Comparison of ENCODE assay signal across 1 cellular context in the genomic region with DNA sequence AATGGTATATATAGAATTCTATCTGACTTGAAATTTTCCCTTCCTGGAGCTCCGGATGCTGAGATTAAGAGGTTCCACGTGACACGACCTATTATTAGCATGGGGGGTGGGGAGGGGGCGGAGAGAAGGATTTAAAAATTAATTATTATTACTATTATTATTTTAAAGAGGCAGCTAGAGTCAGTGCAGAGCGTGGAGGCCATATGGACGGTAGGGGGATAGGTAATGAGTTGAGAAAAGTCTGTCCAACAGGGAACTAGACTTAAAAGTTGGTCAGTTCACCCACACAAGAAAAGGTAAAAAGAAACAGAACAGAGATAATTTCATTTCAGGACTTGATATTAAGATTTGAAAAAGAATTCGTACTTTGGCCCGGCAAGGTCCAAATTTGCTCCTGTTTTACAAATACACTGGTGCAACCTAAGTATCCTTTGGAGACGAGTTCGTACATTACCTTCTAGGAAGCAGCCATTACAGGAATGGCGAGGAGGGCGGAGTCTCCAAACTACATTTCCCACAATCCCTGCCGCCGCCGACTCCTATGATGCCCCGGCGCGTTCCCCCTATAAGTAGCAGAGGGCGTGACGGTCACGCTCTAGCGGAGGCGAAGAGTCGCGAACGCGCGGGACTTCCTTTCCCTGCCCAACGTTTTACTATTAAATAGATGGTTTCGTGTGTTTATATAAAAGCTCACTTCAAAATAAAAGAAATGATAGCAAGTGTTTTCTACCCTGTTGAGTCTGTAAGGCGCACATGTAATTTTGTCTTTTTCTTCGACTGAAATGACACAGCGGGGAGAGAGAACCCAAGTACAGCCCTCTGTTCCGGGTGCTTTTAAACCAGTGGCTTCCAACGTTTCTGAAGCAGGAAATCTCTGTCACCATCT.
TF ChIP-seq lines count a peak whose summit lies in the region.

A gene with protein sequence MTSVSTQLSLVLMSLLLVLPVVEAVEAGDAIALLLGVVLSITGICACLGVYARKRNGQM (minus strand): TSS at position 481 of the 886 bp plus-strand sequence. CDS start 976 bp downstream, outside the sequence.

TF ChIP-seq in WTC11, 78 proteins besides CTCF, POLR2A, EP300 and RAD21 (continued from another document):
- TF ChIP-seq, protein P1, sequence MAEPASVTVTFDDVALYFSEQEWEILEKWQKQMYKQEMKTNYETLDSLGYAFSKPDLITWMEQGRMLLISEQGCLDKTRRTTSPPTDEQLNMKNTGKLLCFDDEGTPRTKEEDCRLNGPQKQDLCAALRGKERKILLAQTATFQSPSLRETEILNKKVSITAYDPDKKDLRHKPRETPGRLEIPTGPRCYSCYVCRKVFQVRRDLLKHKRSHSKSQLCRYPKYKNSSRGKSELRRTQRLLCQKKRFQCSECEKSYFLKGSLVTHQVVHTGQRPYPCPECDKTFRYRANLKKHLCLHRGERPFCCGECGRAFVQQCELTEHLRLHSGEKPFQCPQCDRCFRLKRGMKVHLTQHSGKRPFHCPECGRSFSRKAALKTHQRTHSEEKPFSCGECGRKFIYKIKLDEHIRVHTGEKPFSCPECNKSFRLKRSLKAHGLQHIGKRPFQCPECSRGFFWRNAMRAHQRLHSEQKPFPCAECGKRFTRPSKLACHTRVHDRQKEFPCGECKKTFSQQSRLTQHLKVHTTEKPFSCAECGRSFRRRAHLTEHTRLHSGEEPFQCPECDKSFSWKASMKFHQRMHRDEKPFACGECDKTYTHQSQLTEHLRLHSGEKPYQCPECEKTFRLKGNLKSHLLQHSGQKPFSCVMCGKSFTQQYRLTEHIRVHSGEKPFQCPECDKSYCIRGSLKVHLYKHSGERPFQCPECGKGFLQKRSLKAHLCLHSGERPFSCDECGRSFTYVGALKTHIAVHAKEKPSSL (CRISPR knock-in tag; conservative IDR thresholded peaks at IDR 0.05): no peak
- TF ChIP-seq, protein P2, sequence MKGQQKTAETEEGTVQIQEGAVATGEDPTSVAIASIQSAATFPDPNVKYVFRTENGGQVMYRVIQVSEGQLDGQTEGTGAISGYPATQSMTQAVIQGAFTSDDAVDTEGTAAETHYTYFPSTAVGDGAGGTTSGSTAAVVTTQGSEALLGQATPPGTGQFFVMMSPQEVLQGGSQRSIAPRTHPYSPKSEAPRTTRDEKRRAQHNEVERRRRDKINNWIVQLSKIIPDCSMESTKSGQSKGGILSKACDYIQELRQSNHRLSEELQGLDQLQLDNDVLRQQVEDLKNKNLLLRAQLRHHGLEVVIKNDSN (CRISPR knock-in tag; IDR thresholded peaks at IDR 0.05): peak; percentile 22; the same call in 1 of the 2 replicates
- TF ChIP-seq CREM (CRISPR knock-in tag; IDR thresholded peaks at IDR 0.05) (0 out of 2 replicates have a peak, but pooled peaks have one; percentile 29), TCF7 (CRISPR knock-in tag; IDR thresholded peaks at IDR 0.05; ENCODE audit: low read depth) (no peak), NFATC4 (CRISPR knock-in tag; IDR thresholded peaks at IDR 0.05) (no peak), PRRX2 (CRISPR knock-in tag; IDR thresholded peaks at IDR 0.05) (no peak), SMAD3 (CRISPR knock-in tag; IDR thresholded peaks at IDR 0.05; ENCODE audit: borderline replicate concordance) (no peak), GABPB1 (CRISPR knock-in tag; IDR thresholded peaks at IDR 0.05) (0 out of 2 replicates have a peak, but pooled peaks have one; percentile 40), JAZF1 (CRISPR knock-in tag; IDR thresholded peaks at IDR 0.05) (no peak), MYBL2 (CRISPR knock-in tag; IDR thresholded peaks at IDR 0.05) (peak; percentile 69; the same call in 1 of the 2 replicates), SP1 (CRISPR knock-in tag; conservative IDR thresholded peaks at IDR 0.05) (peak; percentile 67), ZNF138 (CRISPR knock-in tag; conservative IDR thresholded peaks at IDR 0.05) (no peak), RELA (CRISPR knock-in tag; IDR thresholded peaks at IDR 0.05; ENCODE audit: borderline replicate concordance) (no peak), FOXJ3 (CRISPR knock-in tag; IDR thresholded peaks at IDR 0.05; ENCODE audit: borderline replicate concordance) (no peak), FOXK1 (CRISPR knock-in tag; IDR thresholded peaks at IDR 0.05) (0 out of 2 replicates have a peak, but pooled peaks have one; percentile 20), KAT7 (CRISPR knock-in tag; IDR thresholded peaks at IDR 0.05; ENCODE audit: borderline replicate concordance) (no peak), GTF2I (CRISPR knock-in tag; conservative IDR thresholded peaks at IDR 0.05) (no peak), NR3C1 (CRISPR knock-in tag; conservative IDR thresholded peaks at IDR 0.05; ENCODE audit: low read depth) (no peak)
- TF ChIP-seq, protein P3, sequence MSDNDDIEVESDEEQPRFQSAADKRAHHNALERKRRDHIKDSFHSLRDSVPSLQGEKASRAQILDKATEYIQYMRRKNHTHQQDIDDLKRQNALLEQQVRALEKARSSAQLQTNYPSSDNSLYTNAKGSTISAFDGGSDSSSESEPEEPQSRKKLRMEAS (CRISPR knock-in tag; IDR thresholded peaks at IDR 0.05): peak; percentile 66
- TF ChIP-seq, protein P4, sequence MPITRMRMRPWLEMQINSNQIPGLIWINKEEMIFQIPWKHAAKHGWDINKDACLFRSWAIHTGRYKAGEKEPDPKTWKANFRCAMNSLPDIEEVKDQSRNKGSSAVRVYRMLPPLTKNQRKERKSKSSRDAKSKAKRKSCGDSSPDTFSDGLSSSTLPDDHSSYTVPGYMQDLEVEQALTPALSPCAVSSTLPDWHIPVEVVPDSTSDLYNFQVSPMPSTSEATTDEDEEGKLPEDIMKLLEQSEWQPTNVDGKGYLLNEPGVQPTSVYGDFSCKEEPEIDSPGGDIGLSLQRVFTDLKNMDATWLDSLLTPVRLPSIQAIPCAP (CRISPR knock-in tag; IDR thresholded peaks at IDR 0.05): no peak
- TF ChIP-seq, protein P5, sequence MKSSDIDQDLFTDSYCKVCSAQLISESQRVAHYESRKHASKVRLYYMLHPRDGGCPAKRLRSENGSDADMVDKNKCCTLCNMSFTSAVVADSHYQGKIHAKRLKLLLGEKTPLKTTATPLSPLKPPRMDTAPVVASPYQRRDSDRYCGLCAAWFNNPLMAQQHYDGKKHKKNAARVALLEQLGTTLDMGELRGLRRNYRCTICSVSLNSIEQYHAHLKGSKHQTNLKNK (CRISPR knock-in tag; IDR thresholded peaks at IDR 0.05): no peak
- TF ChIP-seq, protein P6, sequence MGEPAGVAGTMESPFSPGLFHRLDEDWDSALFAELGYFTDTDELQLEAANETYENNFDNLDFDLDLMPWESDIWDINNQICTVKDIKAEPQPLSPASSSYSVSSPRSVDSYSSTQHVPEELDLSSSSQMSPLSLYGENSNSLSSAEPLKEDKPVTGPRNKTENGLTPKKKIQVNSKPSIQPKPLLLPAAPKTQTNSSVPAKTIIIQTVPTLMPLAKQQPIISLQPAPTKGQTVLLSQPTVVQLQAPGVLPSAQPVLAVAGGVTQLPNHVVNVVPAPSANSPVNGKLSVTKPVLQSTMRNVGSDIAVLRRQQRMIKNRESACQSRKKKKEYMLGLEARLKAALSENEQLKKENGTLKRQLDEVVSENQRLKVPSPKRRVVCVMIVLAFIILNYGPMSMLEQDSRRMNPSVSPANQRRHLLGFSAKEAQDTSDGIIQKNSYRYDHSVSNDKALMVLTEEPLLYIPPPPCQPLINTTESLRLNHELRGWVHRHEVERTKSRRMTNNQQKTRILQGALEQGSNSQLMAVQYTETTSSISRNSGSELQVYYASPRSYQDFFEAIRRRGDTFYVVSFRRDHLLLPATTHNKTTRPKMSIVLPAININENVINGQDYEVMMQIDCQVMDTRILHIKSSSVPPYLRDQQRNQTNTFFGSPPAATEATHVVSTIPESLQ (CRISPR knock-in tag; IDR thresholded peaks at IDR 0.05): no peak
- TF ChIP-seq, protein P7, sequence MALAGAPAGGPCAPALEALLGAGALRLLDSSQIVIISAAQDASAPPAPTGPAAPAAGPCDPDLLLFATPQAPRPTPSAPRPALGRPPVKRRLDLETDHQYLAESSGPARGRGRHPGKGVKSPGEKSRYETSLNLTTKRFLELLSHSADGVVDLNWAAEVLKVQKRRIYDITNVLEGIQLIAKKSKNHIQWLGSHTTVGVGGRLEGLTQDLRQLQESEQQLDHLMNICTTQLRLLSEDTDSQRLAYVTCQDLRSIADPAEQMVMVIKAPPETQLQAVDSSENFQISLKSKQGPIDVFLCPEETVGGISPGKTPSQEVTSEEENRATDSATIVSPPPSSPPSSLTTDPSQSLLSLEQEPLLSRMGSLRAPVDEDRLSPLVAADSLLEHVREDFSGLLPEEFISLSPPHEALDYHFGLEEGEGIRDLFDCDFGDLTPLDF (CRISPR knock-in tag; IDR thresholded peaks at IDR 0.05): no peak
- TF ChIP-seq, protein P8, sequence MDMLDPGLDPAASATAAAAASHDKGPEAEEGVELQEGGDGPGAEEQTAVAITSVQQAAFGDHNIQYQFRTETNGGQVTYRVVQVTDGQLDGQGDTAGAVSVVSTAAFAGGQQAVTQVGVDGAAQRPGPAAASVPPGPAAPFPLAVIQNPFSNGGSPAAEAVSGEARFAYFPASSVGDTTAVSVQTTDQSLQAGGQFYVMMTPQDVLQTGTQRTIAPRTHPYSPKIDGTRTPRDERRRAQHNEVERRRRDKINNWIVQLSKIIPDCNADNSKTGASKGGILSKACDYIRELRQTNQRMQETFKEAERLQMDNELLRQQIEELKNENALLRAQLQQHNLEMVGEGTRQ (CRISPR knock-in tag; IDR thresholded peaks at IDR 0.05): no peak
- TF ChIP-seq, protein P9, sequence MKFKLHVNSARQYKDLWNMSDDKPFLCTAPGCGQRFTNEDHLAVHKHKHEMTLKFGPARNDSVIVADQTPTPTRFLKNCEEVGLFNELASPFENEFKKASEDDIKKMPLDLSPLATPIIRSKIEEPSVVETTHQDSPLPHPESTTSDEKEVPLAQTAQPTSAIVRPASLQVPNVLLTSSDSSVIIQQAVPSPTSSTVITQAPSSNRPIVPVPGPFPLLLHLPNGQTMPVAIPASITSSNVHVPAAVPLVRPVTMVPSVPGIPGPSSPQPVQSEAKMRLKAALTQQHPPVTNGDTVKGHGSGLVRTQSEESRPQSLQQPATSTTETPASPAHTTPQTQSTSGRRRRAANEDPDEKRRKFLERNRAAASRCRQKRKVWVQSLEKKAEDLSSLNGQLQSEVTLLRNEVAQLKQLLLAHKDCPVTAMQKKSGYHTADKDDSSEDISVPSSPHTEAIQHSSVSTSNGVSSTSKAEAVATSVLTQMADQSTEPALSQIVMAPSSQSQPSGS (CRISPR knock-in tag; IDR thresholded peaks at IDR 0.05; ENCODE audit: borderline replicate concordance, low read depth): no peak
- TF ChIP-seq, protein P10, sequence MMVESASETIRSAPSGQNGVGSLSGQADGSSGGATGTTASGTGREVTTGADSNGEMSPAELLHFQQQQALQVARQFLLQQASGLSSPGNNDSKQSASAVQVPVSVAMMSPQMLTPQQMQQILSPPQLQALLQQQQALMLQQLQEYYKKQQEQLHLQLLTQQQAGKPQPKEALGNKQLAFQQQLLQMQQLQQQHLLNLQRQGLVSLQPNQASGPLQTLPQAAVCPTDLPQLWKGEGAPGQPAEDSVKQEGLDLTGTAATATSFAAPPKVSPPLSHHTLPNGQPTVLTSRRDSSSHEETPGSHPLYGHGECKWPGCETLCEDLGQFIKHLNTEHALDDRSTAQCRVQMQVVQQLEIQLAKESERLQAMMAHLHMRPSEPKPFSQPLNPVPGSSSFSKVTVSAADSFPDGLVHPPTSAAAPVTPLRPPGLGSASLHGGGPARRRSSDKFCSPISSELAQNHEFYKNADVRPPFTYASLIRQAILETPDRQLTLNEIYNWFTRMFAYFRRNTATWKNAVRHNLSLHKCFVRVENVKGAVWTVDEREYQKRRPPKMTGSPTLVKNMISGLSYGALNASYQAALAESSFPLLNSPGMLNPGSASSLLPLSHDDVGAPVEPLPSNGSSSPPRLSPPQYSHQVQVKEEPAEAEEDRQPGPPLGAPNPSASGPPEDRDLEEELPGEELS (CRISPR knock-in tag; IDR thresholded peaks at IDR 0.05): no peak
